28 cellular contexts compared by ENCODE assay signal in genomic region chr1:58994664-58995063, GRCh38.
"Had no signal": no experiment of that assay in that cellular context is flagged by ENCODE, and none has a peak within 500 bp of the region (broad histone marks: within the 10 kb centered on the region; RNA-seq: fewer than 3 reads in every experiment).

No MANE protein-coding gene starts in this region.

- FAIRE-seq: endothelial cell of umbilical vein, keratinocyte, pancreas had no signal

- ATAC-seq: gastroesophageal sphincter; left lung; lower lobe of right lung; natural killer cell treated with Interleukin-12 subunit alpha and Interleukin-12 subunit beta and Interleukin-15 and Interleukin-18, amount 100 ng/mL, for 72 hours; pancreas; right lobe of liver; stimulated activated memory B cell treated with anti-CD40 and anti-IgM and Interleukin-4, amounts not matched to agents 10 μg/mL and 1 μg/mL and 100 μg/mL, for 72 hours had no signal

- H3K4me3 ChIP-seq: colonic mucosa, gastroesophageal sphincter, left lung, lower lobe of right lung, pancreas, prostate gland, right lobe of liver, spleen, tibial artery, upper lobe of left lung, uterus had no signal

- H3K36me3 ChIP-seq: colonic mucosa, gastroesophageal sphincter, left lung, lower lobe of right lung, pancreas, prostate gland, right lobe of liver, spleen, tibial artery, upper lobe of left lung, uterus had no signal

- H3K27ac ChIP-seq: colonic mucosa, gastroesophageal sphincter, left lung, lower lobe of right lung, pancreas, prostate gland, right lobe of liver, spleen, tibial artery, upper lobe of left lung, uterus had no signal

- DNase-seq: colonic mucosa; dermis blood vessel endothelial cell; erythroblast; foreskin fibroblast; glutamatergic neuron; immature natural killer cell; left lung; lower lobe of right lung; occipital lobe; pancreas; retina; right lobe of liver; spleen; stimulated activated CD4-positive, alpha-beta T cell treated with anti-CD3 and anti-CD28 coated beads, Interleukin-15, amount 100 ng/mL, for 24 hours; stimulated activated CD4-positive, alpha-beta T cell treated with anti-CD3 and anti-CD28 coated beads, Interleukin-1b, Interleukin-23, amount 100 ng/mL, for 48 hours; stimulated activated CD4-positive, alpha-beta T cell treated with anti-CD3 and anti-CD28 coated beads, Interleukin-4, amount 100 ng/mL, for 24 hours; tibial artery; uterus had no signal

- H3K27me3 ChIP-seq: colonic mucosa, gastroesophageal sphincter, left lung, pancreas, right lobe of liver, spleen, tibial artery, upper lobe of left lung, uterus had no signal

- H3K27me3 Mint-ChIP-seq: memory B cell; stimulated activated memory B cell treated with anti-CD40 and anti-IgM and Interleukin-4, amounts not matched to agents 10 μg/mL and 1 μg/mL and 100 μg/mL, for 72 hours; stimulated activated naive CD8-positive, alpha-beta T cell treated with anti-CD3 and anti-CD28 coated beads, Interleukin-15, Interleukin-2, amounts not matched to agents 100 ng/mL and 50 ng/mL, for 24 hours had no signal

- H3K36me3 Mint-ChIP-seq: immature natural killer cell; memory B cell; mesothelial cell of epicardium; natural killer cell treated with Interleukin-12 subunit alpha and Interleukin-12 subunit beta and Interleukin-15 and Interleukin-18, amount 100 ng/mL, for 72 hours; stimulated activated memory B cell treated with anti-CD40 and anti-IgM and Interleukin-4, amounts not matched to agents 10 μg/mL and 1 μg/mL and 100 μg/mL, for 72 hours had no signal

- H3K9me3 Mint-ChIP-seq: immature natural killer cell; memory B cell; mesothelial cell of epicardium; natural killer cell treated with Interleukin-12 subunit alpha and Interleukin-12 subunit beta and Interleukin-15 and Interleukin-18, amount 100 ng/mL, for 72 hours; stimulated activated memory B cell treated with anti-CD40 and anti-IgM and Interleukin-4, amounts not matched to agents 10 μg/mL and 1 μg/mL and 100 μg/mL, for 72 hours; stimulated activated naive CD8-positive, alpha-beta T cell treated with anti-CD3 and anti-CD28 coated beads, Interleukin-15, Interleukin-2, amounts not matched to agents 100 ng/mL and 50 ng/mL, for 24 hours had no signal

- H3K4me1 ChIP-seq: colonic mucosa, left lung, lower lobe of right lung, pancreas, prostate gland, uterus had no signal

- H3K4me3 Mint-ChIP-seq: immature natural killer cell; memory B cell; mesothelial cell of epicardium; natural killer cell treated with Interleukin-12 subunit alpha and Interleukin-12 subunit beta and Interleukin-15 and Interleukin-18, amount 100 ng/mL, for 72 hours; stimulated activated memory B cell treated with anti-CD40 and anti-IgM and Interleukin-4, amounts not matched to agents 10 μg/mL and 1 μg/mL and 100 μg/mL, for 72 hours; stimulated activated naive CD8-positive, alpha-beta T cell treated with anti-CD3 and anti-CD28 coated beads, Interleukin-15, Interleukin-2, amounts not matched to agents 100 ng/mL and 50 ng/mL, for 24 hours had no signal

- H3K9me3 ChIP-seq: colonic mucosa, gastroesophageal sphincter, left lung, lower lobe of right lung, pancreas, prostate gland, right lobe of liver, spleen, tibial artery, upper lobe of left lung, uterus had no signal

- H3K27ac Mint-ChIP-seq: immature natural killer cell; memory B cell; mesothelial cell of epicardium; stimulated activated naive CD8-positive, alpha-beta T cell treated with anti-CD3 and anti-CD28 coated beads, Interleukin-15, Interleukin-2, amounts not matched to agents 100 ng/mL and 50 ng/mL, for 24 hours had no signal
